ENCODE assay signal across 21 cellular contexts in the genomic region with DNA sequence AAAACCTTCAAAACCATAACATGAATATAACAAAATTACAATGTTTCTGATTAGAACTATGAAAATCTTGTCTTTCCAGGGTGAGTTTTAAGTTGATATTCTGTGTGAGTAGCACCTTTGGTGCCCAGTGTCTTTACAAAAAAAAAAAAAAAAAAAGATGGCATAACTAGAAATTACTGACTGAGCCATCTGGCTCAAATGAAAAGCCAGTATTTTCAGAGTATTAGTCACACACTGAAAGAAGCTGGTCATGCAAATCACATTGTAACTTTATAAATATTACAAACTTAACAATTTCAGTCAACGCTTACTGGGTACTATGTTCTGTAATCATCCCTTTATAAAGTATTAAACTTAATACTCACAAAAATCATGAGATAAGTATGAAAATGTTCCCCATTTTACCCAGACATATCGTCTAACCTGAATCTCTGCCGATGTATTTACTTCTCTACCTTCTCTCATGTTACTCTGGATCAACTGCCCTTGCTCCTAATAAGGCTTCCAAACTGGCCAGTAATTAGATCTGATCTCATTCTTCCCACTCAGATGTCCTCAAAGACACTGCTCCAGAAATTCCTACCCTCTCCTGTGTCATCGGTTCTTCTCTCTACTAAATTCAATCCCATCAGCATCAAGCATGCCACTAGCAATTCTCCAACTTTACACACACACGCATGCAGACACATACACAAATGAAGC. TPM values are rescaled to one million over a fixed set of nuclear protein-coding genes. Genes with fewer than 3 reads are reported as not detected.
DNase-seq lines count a peak whose midpoint lies in the region; ATAC-seq, FAIRE-seq and TF ChIP-seq lines count a peak whose summit lies in the region.
"Had no signal": no experiment of that assay in that cellular context is flagged by ENCODE, and none has a peak within 500 bp of the region (broad histone marks: within the 10 kb centered on the region; RNA-seq: fewer than 3 reads in every experiment).

No MANE protein-coding gene starts in this region.

- no peak overlapping the region for H3K4me3 Mint-ChIP-seq in stimulated activated naive CD8-positive, alpha-beta T cell treated with anti-CD3 and anti-CD28 coated beads, Interleukin-15, amount 100 ng/mL, for 72 hours
- H3K4me3 Mint-ChIP-seq: activated CD4-positive, alpha-beta T cell treated with anti-CD3 and anti-CD28 coated beads, Interleukin-2, amount 10 ng/mL, durations not matched to agents 24 days and 14 days; activated T-helper 1 cell treated with anti-CD3 and anti-CD28 coated beads, Interleukin-12 subunit alpha, Interleukin-12 subunit beta, Interleukin-2, Interleukin-4 antibody, amounts not matched to agents 30 ng/mL and 10 ng/mL and 1 ng/mL, durations not matched to agents 14 hours and 24 hours and 36 hours had no signal

- TF ChIP-seq CTCF in epithelial cell of esophagus (IDR thresholded peaks at IDR 0.05; ENCODE audit: insufficient read depth, low read depth, low read length, missing control alignments) = no peak

- no peaks in the 10 kb centered on the region for H3K27me3 Mint-ChIP-seq in stimulated activated naive CD8-positive, alpha-beta T cell treated with anti-CD3 and anti-CD28 coated beads, Interleukin-15, amount 100 ng/mL, for 72 hours
- H3K27me3 Mint-ChIP-seq: activated CD4-positive, alpha-beta T cell treated with anti-CD3 and anti-CD28 coated beads, Interleukin-2, amount 10 ng/mL, durations not matched to agents 24 days and 14 days had no signal

- H3K27ac ChIP-seq in Karpas-422 (ENCODE audit: low read length) = peak overlapping the region; percentile 66
- H3K27ac ChIP-seq in trophoblast cell (ENCODE audit: low read depth, low read length) = no peak overlapping the region
- H3K27ac ChIP-seq: BLaER1, thyroid gland had no signal

- no peak overlapping the region for H2BK12ac ChIP-seq in trophoblast cell (ENCODE audit: low read length)

- H3K27ac Mint-ChIP-seq in stimulated activated naive CD8-positive, alpha-beta T cell treated with anti-CD3 and anti-CD28 coated beads, Interleukin-15, amount 100 ng/mL, for 72 hours = no peak overlapping the region
- H3K27ac Mint-ChIP-seq: activated CD4-positive, alpha-beta T cell treated with anti-CD3 and anti-CD28 coated beads, Interleukin-2, amount 10 ng/mL, durations not matched to agents 24 days and 14 days; activated T-helper 1 cell treated with anti-CD3 and anti-CD28 coated beads, Interleukin-12 subunit alpha, Interleukin-12 subunit beta, Interleukin-2, Interleukin-4 antibody, amounts not matched to agents 30 ng/mL and 10 ng/mL and 1 ng/mL, durations not matched to agents 14 hours and 24 hours and 36 hours had no signal

- no peak for ATAC-seq in stimulated activated naive CD8-positive, alpha-beta T cell treated with anti-CD3 and anti-CD28 coated beads, Interleukin-15, amount 100 ng/mL, for 72 hours

- CTCF ChIA-PET in HEK293T (lab: Yijun Ruan, JAX) = interaction anchor here (0.7 to 0.8 kb wide), 2 partner anchors 9 to 37 kb away, joined by 3 read pairs; no protein-coding TSS in a partner anchor

- H3K9me3 ChIP-seq in Karpas-422 (ENCODE audit: low read length) = no peaks in the 10 kb centered on the region
- no peaks in the 10 kb centered on the region for H3K9me3 ChIP-seq in trophoblast cell (ENCODE audit: insufficient read depth, low read depth, low read length)
- H3K9me3 ChIP-seq: BLaER1, thyroid gland had no signal

- H4K12ac ChIP-seq in trophoblast cell (ENCODE audit: low read depth, low read length) = no peak overlapping the region

- H3K79me2 ChIP-seq in Karpas-422 (ENCODE audit: low read length) = peaks cover 100% of the 10 kb centered on the region
- peaks cover 17% of the 10 kb centered on the region for H3K79me2 ChIP-seq in trophoblast cell (ENCODE audit: control insufficient read depth, insufficient read depth, low read length, poor library complexity)

- H3K9me3 Mint-ChIP-seq in stimulated activated naive CD8-positive, alpha-beta T cell treated with anti-CD3 and anti-CD28 coated beads, Interleukin-15, amount 100 ng/mL, for 72 hours = no peaks in the 10 kb centered on the region
- H3K9me3 Mint-ChIP-seq: activated CD4-positive, alpha-beta T cell treated with anti-CD3 and anti-CD28 coated beads, Interleukin-2, amount 10 ng/mL, durations not matched to agents 24 days and 14 days; activated T-helper 1 cell treated with anti-CD3 and anti-CD28 coated beads, Interleukin-12 subunit alpha, Interleukin-12 subunit beta, Interleukin-2, Interleukin-4 antibody, amounts not matched to agents 30 ng/mL and 10 ng/mL and 1 ng/mL, durations not matched to agents 14 hours and 24 hours and 36 hours had no signal

- H3K79me1 ChIP-seq in trophoblast cell (ENCODE audit: low read length) = no peaks in the 10 kb centered on the region

- no peak overlapping the region for H4K8ac ChIP-seq in trophoblast cell (ENCODE audit: low read depth, low read length)

- H3K27me3 ChIP-seq in Karpas-422 (ENCODE audit: low read length) (no peaks in the 10 kb centered on the region), trophoblast cell (ENCODE audit: insufficient read depth, low read length) (no peaks in the 10 kb centered on the region)
- H3K27me3 ChIP-seq: BLaER1, thyroid gland had no signal

- H3K4me3 ChIP-seq in Karpas-422 (ENCODE audit: low read length) = peak overlapping the region; percentile 16; the same call in 1 of the 2 replicates
- no peak overlapping the region for H3K4me3 ChIP-seq in epithelial cell of esophagus (ENCODE audit: low read length)
- H3K4me3 ChIP-seq in trophoblast cell (ENCODE audit: low read depth, low read length) = no peak overlapping the region
- H3K4me3 ChIP-seq: BLaER1, thyroid gland had no signal

- H3K14ac ChIP-seq in trophoblast cell (ENCODE audit: low read length) = no peak overlapping the region

- H3K23ac ChIP-seq in trophoblast cell (ENCODE audit: low read length) = no peak overlapping the region

- no peak for FAIRE-seq in urothelium cell line (lab: Jason Lieb, UNC)

- H3K36me3 ChIP-seq in Karpas-422 (ENCODE audit: insufficient read depth, low read length) (no peaks in the 10 kb centered on the region), trophoblast cell (ENCODE audit: control insufficient read depth in 1 of 2, insufficient read depth in 2 of 2, low read length in 2 of 2) (peaks cover 1 to 2% of the 10 kb centered on the region in 2 experiments)
- H3K36me3 ChIP-seq: thyroid gland had no signal

- H4K91ac ChIP-seq in trophoblast cell (ENCODE audit: low read depth, low read length) = no peak overlapping the region

- no peak overlapping the region for H2BK5ac ChIP-seq in trophoblast cell (ENCODE audit: low read depth, low read length, poor library complexity)

- H3K9ac ChIP-seq in Karpas-422 (ENCODE audit: low read length) (peak overlapping the region; percentile 36), trophoblast cell (ENCODE audit: low read length) (no peak overlapping the region)
- H3K9ac ChIP-seq: BLaER1 had no signal

- no peak overlapping the region for H3K18ac ChIP-seq in trophoblast cell (ENCODE audit: low read length)

- DNase-seq in ELR (ENCODE audit: low read depth) = peak; percentile 41
- DNase-seq in Karpas-422 = no peak
- peak; percentile 43 for DNase-seq in epithelial cell of esophagus (ENCODE audit: low read depth)
- DNase-seq in trophoblast cell = no peak
- no peak for DNase-seq in anterior cingulate cortex (lab: John Stamatoyannopoulos, UW)
- no peak for DNase-seq in stimulated activated naive CD8-positive, alpha-beta T cell treated with anti-CD3 and anti-CD28 coated beads, Interleukin-15, amount 100 ng/mL, for 72 hours
- DNase-seq in urothelium cell line (ENCODE audit: low spot score) = no peak
- DNase-seq in HEK293T (ENCODE audit: extremely low spot score) = no peak
- DNase-seq: activated CD4-positive, alpha-beta T cell treated with anti-CD3 and anti-CD28 coated beads, Interleukin-2, amount 10 ng/mL, durations not matched to agents 24 days and 14 days; amygdala; dermis blood vessel endothelial cell; KBM-7; NCI-H1436; NCI-H524; nucleus accumbens; RPMI8226; stimulated activated CD4-positive, alpha-beta T cell treated with anti-CD3 and anti-CD28 coated beads, Interleukin-15, amount 100 ng/mL, for 24 hours; T-helper 2 cell; thyroid gland had no signal

- peaks cover 26% of the 10 kb centered on the region for H3K4me1 Mint-ChIP-seq in stimulated activated naive CD8-positive, alpha-beta T cell treated with anti-CD3 and anti-CD28 coated beads, Interleukin-15, amount 100 ng/mL, for 72 hours

- H2AFZ ChIP-seq in Karpas-422 (ENCODE audit: low read length) = no peak overlapping the region
- no peak overlapping the region for H2AFZ ChIP-seq in trophoblast cell (ENCODE audit: insufficient read depth, low read length, poor library complexity)

- H3K4me2 ChIP-seq in Karpas-422 (ENCODE audit: low read depth, low read length, poor library complexity, severe bottlenecking) (peak overlapping the region; percentile 49), trophoblast cell (ENCODE audit: low read length) (no peak overlapping the region)
- H3K4me2 ChIP-seq: BLaER1 had no signal

- no CpG with 5 or more reads among the region's 5 CpGs for WGBS in trophoblast cell (ENCODE audit: extremely low coverage, insufficient coverage, insufficient read length)

- POLR2A ChIA-PET in HEK293T (lab: Yijun Ruan, JAX) = no interaction called here

- H4K20me1 ChIP-seq in Karpas-422 (ENCODE audit: insufficient read depth, low read depth, low read length) = peaks cover 36% of the 10 kb centered on the region

- H2AK5ac ChIP-seq in trophoblast cell (ENCODE audit: low read length) = no peak overlapping the region

- H2BK120ac ChIP-seq in trophoblast cell (ENCODE audit: insufficient read depth, low read length, poor library complexity) = no peak overlapping the region

- H3K4me1 ChIP-seq in Karpas-422 (ENCODE audit: low read length) (peaks cover 61% of the 10 kb centered on the region), trophoblast cell (ENCODE audit: control insufficient read depth in 1 of 2, insufficient read depth in 2 of 2, low read length in 2 of 2) (peaks cover 2 to 7% of the 10 kb centered on the region in 2 experiments)

- peak overlapping the region; percentile 91 for H3K4ac ChIP-seq in trophoblast cell (ENCODE audit: low read depth, low read length)

- H3K9me2 ChIP-seq in Karpas-422 (replicated peaks; ENCODE audit: insufficient read depth, low read length) = no peaks in the 10 kb centered on the region

TF ChIP-seq in HEK293T, 16 proteins besides CTCF, POLR2A, EP300 and RAD21:
- no peak for TF ChIP-seq NFRKB (IDR thresholded peaks at IDR 0.05)
- TF ChIP-seq FOXM1 (IDR thresholded peaks at IDR 0.05; ENCODE audit: borderline replicate concordance) = no peak
- no peak for TF ChIP-seq BHLHE40 (IDR thresholded peaks at IDR 0.05; ENCODE audit: borderline replicate concordance)
- TF ChIP-seq SUZ12 (IDR thresholded peaks at IDR 0.05) = no peak
- TF ChIP-seq LEF1 (IDR thresholded peaks at IDR 0.05; ENCODE audit: borderline replicate concordance) = no peak

RNA-seq across cellular contexts. Expression of a gene that starts 25.4 kb away (rescaled TPM):
- 45.2 and 60.8 TPM in 2 replicates for total RNA-seq in Karpas-422 (2014; rRNA removed; shearing (Covaris generic); ENCODE audit: low replicate concordance)
- polyA plus RNA-seq in trophoblast cell (2013) = 225 and 236 TPM in 2 replicates

Comparison
In these comparisons a context has a peak if more than half of its experiments do, and no peak if none do; other contexts are left out.
1. DNase-seq: peak in ELR (single experiment) and epithelial cell of esophagus (single experiment); none in Karpas-422 (single experiment), trophoblast cell (0 of 2), anterior cingulate cortex (0 of 58), stimulated activated naive CD8-positive, alpha-beta T cell treated with anti-CD3 and anti-CD28 coated beads, Interleukin-15, amount 100 ng/mL, for 72 hours (0 of 2), urothelium cell line (single experiment) and HEK293T (single experiment).